ENCODE assay signal across 14 cellular contexts in the genomic region with DNA sequence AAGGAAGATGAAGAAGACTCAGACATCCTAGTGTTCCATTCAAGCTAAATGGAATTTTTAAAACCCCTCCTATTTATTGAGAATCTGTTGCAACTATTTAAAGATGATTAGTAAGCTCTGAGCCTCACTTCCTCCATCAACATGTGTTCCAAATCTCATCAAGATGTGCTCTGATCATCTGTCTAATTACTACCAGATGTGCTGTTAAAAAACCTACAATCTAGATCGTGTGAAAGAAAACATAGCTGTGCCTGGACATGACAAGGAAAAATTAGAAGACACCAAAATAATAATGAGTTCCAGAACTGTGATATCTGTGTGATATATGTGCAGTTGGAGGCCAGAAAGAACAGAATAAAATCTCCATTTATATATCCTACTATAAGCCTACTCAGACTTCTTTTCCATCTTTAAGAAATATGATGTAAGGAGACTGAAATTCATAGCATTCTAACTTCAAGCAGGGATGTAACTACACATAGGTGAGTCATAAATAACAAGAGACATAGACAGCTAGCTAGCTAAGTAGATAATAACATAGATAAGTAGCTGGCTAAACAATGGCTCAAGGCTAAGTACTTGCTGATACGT. TPM values are rescaled to one million over a fixed set of nuclear protein-coding genes. Genes with fewer than 3 reads are reported as not detected.
DNase-seq lines count a peak whose midpoint lies in the region; ATAC-seq and TF ChIP-seq lines count a peak whose summit lies in the region.
"Had no signal": no experiment of that assay in that cellular context is flagged by ENCODE, and none has a peak within 500 bp of the region (broad histone marks: within the 10 kb centered on the region; RNA-seq: fewer than 3 reads in every experiment).

No MANE protein-coding gene starts in this region.

- peaks cover 40% of the 10 kb centered on the region for H3K4me1 Mint-ChIP-seq in activated naive CD8-positive, alpha-beta T cell treated with anti-CD3 and anti-CD28 coated beads for 36 hours

- H3K27ac ChIP-seq in AG04450 (ENCODE audit: low read depth, low read length) = no peak overlapping the region
- H3K27ac ChIP-seq: neutrophil had no signal

- POLR2A ChIA-PET in AG04450 (lab: Yijun Ruan, JAX) = interaction anchor here (0.6 kb wide), 1 partner anchor 45 kb away, joined by 3 read pairs; no protein-coding TSS in a partner anchor

- H3K27ac Mint-ChIP-seq in activated naive CD8-positive, alpha-beta T cell treated with anti-CD3 and anti-CD28 coated beads for 36 hours = peak overlapping the region; percentile 55
- H3K27ac Mint-ChIP-seq: WTC11 had no signal

- ATAC-seq in HG02759 (IDR thresholded peaks at IDR 0.05; ENCODE audit: unreplicated experiment) (no peak), HG02970 (IDR thresholded peaks at IDR 0.05; ENCODE audit: low FRiP score, unreplicated experiment) (no peak)
- ATAC-seq: WTC11 had no signal

- H3K9me3 ChIP-seq in AG04450 (ENCODE audit: control insufficient read depth, insufficient read depth, low read length) = no peaks in the 10 kb centered on the region
- H3K9me3 ChIP-seq: neutrophil had no signal

- H3K27me3 ChIP-seq in AG04450 (ENCODE audit: control insufficient read depth, insufficient read depth, low read length) = no peaks in the 10 kb centered on the region
- H3K27me3 ChIP-seq: neutrophil had no signal

- DNase-seq in AG04450 (ENCODE audit: low read depth, low spot score) = peak; percentile 29
- DNase-seq in HCEC 1CT = peak; percentile 85
- no peak for DNase-seq in activated naive CD8-positive, alpha-beta T cell treated with anti-CD3 and anti-CD28 coated beads for 36 hours
- DNase-seq in foreskin fibroblast = peak; percentile 65 to 82
- no peak for DNase-seq in SW 1271 (lab: John Stamatoyannopoulos, UW)
- no peak for DNase-seq in NCI-H1694 treated with DMSO at 0.1 percent for 48 hours (lab: John Stamatoyannopoulos, UW)
- DNase-seq: activated effector memory CD4-positive, alpha-beta T cell treated with Interleukin-2 at 50 U/mL for 16 hours; H7; NCI-H2171; SHP77 had no signal

- no peaks in the 10 kb centered on the region for H3K27me3 Mint-ChIP-seq in activated naive CD8-positive, alpha-beta T cell treated with anti-CD3 and anti-CD28 coated beads for 36 hours

- TF ChIP-seq CTCF in AG04450 (IDR thresholded peaks at IDR 0.05; ENCODE audit: low read depth, low read length) (no peak), foreskin fibroblast (IDR thresholded peaks at IDR 0.05; ENCODE audit: low read depth, low read length) (no peak)

- no peaks in the 10 kb centered on the region for H3K9me3 Mint-ChIP-seq in activated naive CD8-positive, alpha-beta T cell treated with anti-CD3 and anti-CD28 coated beads for 36 hours
- H3K9me3 Mint-ChIP-seq: WTC11 had no signal

- CTCF ChIA-PET in AG04450 (lab: Charles Lee) = interaction anchor here (0.8 to 1.2 kb wide), 6 partner anchors 17 to 298 kb away, joined by 3 to 12 read pairs (median 3); no protein-coding TSS in a partner anchor

- no peak overlapping the region for H3K4me3 ChIP-seq in AG04450 (ENCODE audit: low read depth, low read length)
- H3K4me3 ChIP-seq in foreskin fibroblast (ENCODE audit: low read depth in 1 of 2, low read length in 2 of 2) = no peak overlapping the region

- H3K4me3 Mint-ChIP-seq in activated naive CD8-positive, alpha-beta T cell treated with anti-CD3 and anti-CD28 coated beads for 36 hours = no peak overlapping the region
- H3K4me3 Mint-ChIP-seq: WTC11 had no signal

- H3K36me3 Mint-ChIP-seq in activated naive CD8-positive, alpha-beta T cell treated with anti-CD3 and anti-CD28 coated beads for 36 hours = peaks cover 38% of the 10 kb centered on the region

RNA-seq across cellular contexts. Expression of gene XPC, which starts 7.7 kb away (rescaled TPM):
- polyA plus RNA-seq in AG04450 (2011; rRNA removed) = 38.4 and 39.0 TPM in 2 replicates
- polyA minus RNA-seq in AG04450 (2011; rRNA and poly(A)+ RNA removed) = 47.3 and 50.0 TPM in 2 replicates
- 10 to 100 TPM; 19.8 to 25.4 TPM for total RNA-seq in activated naive CD8-positive, alpha-beta T cell treated with anti-CD3 and anti-CD28 coated beads for 36 hours

RNA-seq across cellular contexts. Expression of gene LSM3, which starts 8.0 kb away (rescaled TPM):
- 7.4 and 11.9 TPM in 2 replicates for polyA plus RNA-seq in AG04450 (2011; rRNA removed)
- polyA minus RNA-seq in AG04450 (2011; rRNA and poly(A)+ RNA removed) = 1.4 and 2.3 TPM in 2 replicates
- total RNA-seq in activated naive CD8-positive, alpha-beta T cell treated with anti-CD3 and anti-CD28 coated beads for 36 hours = 10 to 100 TPM; 26.3 to 27.2 TPM

RNA-seq across cellular contexts. Expression of gene TMEM43, which starts 45.8 kb away (rescaled TPM):
- 111 and 117 TPM in 2 replicates for polyA plus RNA-seq in AG04450 (2011; rRNA removed)
- polyA minus RNA-seq in AG04450 (2011; rRNA and poly(A)+ RNA removed) = 75.5 and 95.0 TPM in 2 replicates
- total RNA-seq in activated naive CD8-positive, alpha-beta T cell treated with anti-CD3 and anti-CD28 coated beads for 36 hours = 10 to 100 TPM; 26.8 to 27.0 TPM

RNA-seq across cellular contexts. Expression of gene CHCHD4, which starts 46.0 kb away (rescaled TPM):
- 9.8 and 11.4 TPM in 2 replicates for polyA plus RNA-seq in AG04450 (2011; rRNA removed)
- polyA minus RNA-seq in AG04450 (2011; rRNA and poly(A)+ RNA removed) = 3.8 and 4.1 TPM in 2 replicates
- 10 to 100 TPM; 27.7 to 29.8 TPM for total RNA-seq in activated naive CD8-positive, alpha-beta T cell treated with anti-CD3 and anti-CD28 coated beads for 36 hours

Comparison
In these comparisons a context has a peak if more than half of its experiments do, and no peak if none do; other contexts are left out.
1. DNase-seq: peak in AG04450 (single experiment), HCEC 1CT (single experiment) and foreskin fibroblast (2 of 2); none in activated naive CD8-positive, alpha-beta T cell treated with anti-CD3 and anti-CD28 coated beads for 36 hours (single experiment), SW 1271 (0 of 2) and NCI-H1694 treated with DMSO at 0.1 percent for 48 hours (single experiment).